1 cellular context compared by ENCODE assay signal in genomic region chrX:23694606-23695005, GRCh38.
TF ChIP-seq lines count a peak whose summit lies in the region.

No MANE protein-coding gene starts in this region.

TF ChIP-seq in K562, 482 proteins besides CTCF, POLR2A, EP300 and RAD21 (continued from another document):
- TF ChIP-seq VEZF1 (CRISPR knock-in tag; IDR thresholded peaks at IDR 0.05): peak; percentile 95
